Comparison of ENCODE assay signal across 8 cellular contexts in genomic region chr17:81400154-81400938, GRCh38. TPM values are rescaled to one million over a fixed set of nuclear protein-coding genes. Genes with fewer than 3 reads are reported as not detected.
A peak's percentile ranks its signal among the peaks of the same experiment; 100 is the strongest.
DNase-seq lines count a peak whose midpoint lies in the region; ATAC-seq and TF ChIP-seq lines count a peak whose summit lies in the region.

No MANE protein-coding gene starts in this region.

- peaks cover 42% of the 10 kb centered on the region for H3K36me3 Mint-ChIP-seq in dendritic cell treated with granulocyte-macrophage colony-stimulating factor and Interleukin-4, amounts not matched to agents 40 ng/mL and 50 ng/mL, for 4 days (ENCODE audit: low read depth)

- H3K36me3 ChIP-seq in lung (ENCODE audit: control insufficient read depth in 2 of 2, insufficient read depth in 2 of 2, low read length in 2 of 2) (no peaks in the 10 kb centered on the region), thyroid gland (no peaks in the 10 kb centered on the region)

- peak overlapping the region; percentile 85 for H3K4me3 Mint-ChIP-seq in dendritic cell treated with granulocyte-macrophage colony-stimulating factor and Interleukin-4, amounts not matched to agents 40 ng/mL and 50 ng/mL, for 4 days

- peak in 1 of 2 donors; percentile 41 for TF ChIP-seq POLR2A in thyroid gland (IDR thresholded peaks at IDR 0.05)

- H3K27ac ChIP-seq in lung (ENCODE audit: low read depth in 1 of 2, low read length in 1 of 2) = peak overlapping the region; percentile 81 to 98
- H3K27ac ChIP-seq in thyroid gland = peak overlapping the region; percentile 98 to 99 (median 98)

- H3K4me1 Mint-ChIP-seq in dendritic cell treated with granulocyte-macrophage colony-stimulating factor and Interleukin-4, amounts not matched to agents 40 ng/mL and 50 ng/mL, for 4 days (ENCODE audit: low read depth) = peaks cover 41% of the 10 kb centered on the region

- H3K4me1 ChIP-seq in lung (ENCODE audit: control insufficient read depth in 2 of 2, insufficient read depth in 2 of 2, low read length in 2 of 2) (peaks cover 9 to 12% of the 10 kb centered on the region in 2 donors), thyroid gland (peaks cover 44 to 57% of the 10 kb centered on the region in 2 donors)

- H3K27me3 ChIP-seq in lung (ENCODE audit: control insufficient read depth, insufficient read depth) = no peaks in the 10 kb centered on the region
- H3K27me3 ChIP-seq in thyroid gland = no peaks in the 10 kb centered on the region

- TF ChIP-seq CTCF in lung (IDR thresholded peaks at IDR 0.05; ENCODE audit: control extremely low read depth, extremely low read depth) (no peak), thyroid gland (IDR thresholded peaks at IDR 0.05) (no peak)

- H3K27ac Mint-ChIP-seq in dendritic cell treated with granulocyte-macrophage colony-stimulating factor and Interleukin-4, amounts not matched to agents 40 ng/mL and 50 ng/mL, for 4 days = peak overlapping the region; percentile 95

- H3K4me3 ChIP-seq in lung = peak overlapping the region; percentile 72
- H3K4me3 ChIP-seq in thyroid gland (replicated peaks in 1 of 3) = peak overlapping the region; percentile 21 to 83 (median 54)

- no peaks in the 10 kb centered on the region for H3K9me3 ChIP-seq in lung (ENCODE audit: control insufficient read depth in 2 of 2, insufficient read depth in 1 of 2, low read length in 1 of 2)
- H3K9me3 ChIP-seq in thyroid gland = no peaks in the 10 kb centered on the region

- ATAC-seq in lung (ENCODE audit: insufficient read depth, low FRiP score) = no peak
- ATAC-seq in HG03520 (IDR thresholded peaks at IDR 0.05; ENCODE audit: unreplicated experiment) = no peak
- ATAC-seq in GM18858 (IDR thresholded peaks at IDR 0.05; ENCODE audit: unreplicated experiment) = no peak

- WGBS in lung, 2 donors = 8 to 22% methylated on average over 63 to 65 of the region's 65 CpGs
- WGBS in thyroid gland, 2 donors = 11 to 22% methylated on average over 37 to 38 of the region's 65 CpGs

- H3K27me3 Mint-ChIP-seq in dendritic cell treated with granulocyte-macrophage colony-stimulating factor and Interleukin-4, amounts not matched to agents 40 ng/mL and 50 ng/mL, for 4 days = no peaks in the 10 kb centered on the region

- H3K9me3 Mint-ChIP-seq in dendritic cell treated with granulocyte-macrophage colony-stimulating factor and Interleukin-4, amounts not matched to agents 40 ng/mL and 50 ng/mL, for 4 days = no peaks in the 10 kb centered on the region

- intact Hi-C loops in dendritic cell treated with granulocyte-macrophage colony-stimulating factor and Interleukin-4, amounts not matched to agents 40 ng/mL and 50 ng/mL, for 4 days (cut with micrococcal nuclease) = loop anchor here (5.0 kb wide), 1 partner anchor 82 kb away; no protein-coding TSS in a partner anchor
- intact Hi-C loops in thyroid gland (cut with DNase I) = no loop called here

- peak; percentile 68 for DNase-seq in EL
- peak; percentile 48 for DNase-seq in NCI-H526 treated with DMSO at 0.1 percent for 48 hours (lab: John Stamatoyannopoulos, UW)
- DNase-seq in lung (ENCODE audit: low spot score) = no peak
- peak; percentile 58 to 70 for DNase-seq in thyroid gland
- DNase-seq in stimulated activated CD8-positive, alpha-beta memory T cell treated with anti-CD3 and anti-CD28 coated beads, Interleukin-4, amount 100 ng/mL, for 48 hours = no peak

RNA-seq across cellular contexts. Expression of gene BAHCC1, which starts 5.1 kb away (rescaled TPM):
- total RNA-seq in lung (10 to 100 TPM; 24.4 to 24.9 TPM), thyroid gland (10 to 100 TPM; 13.7 to 33.7 (median 23.9) TPM)
- polyA plus RNA-seq in lung = 10 to 100 TPM in 1 of 2 donors, 1 to 10 TPM in 1; 7.6 to 10.5 TPM

Comparison
In these comparisons a context has a peak if more than half of its experiments do, and no peak if none do; other contexts are left out.
1. DNase-seq: peak in EL (single experiment), NCI-H526 treated with DMSO at 0.1 percent for 48 hours (single experiment) and thyroid gland (2 of 2); none in lung (single experiment) and stimulated activated CD8-positive, alpha-beta memory T cell treated with anti-CD3 and anti-CD28 coated beads, Interleukin-4, amount 100 ng/mL, for 48 hours (single experiment).